In genomic region chr4:106746451-106746850, GRCh38 we compare ENCODE assay signal across 19 cellular contexts.
DNase-seq lines count a peak whose midpoint lies in the region; ATAC-seq, FAIRE-seq and TF ChIP-seq lines count a peak whose summit lies in the region.
"Had no signal": no experiment of that assay in that cellular context is flagged by ENCODE, and none has a peak within 500 bp of the region (broad histone marks: within the 10 kb centered on the region; RNA-seq: fewer than 3 reads in every experiment).

No MANE protein-coding gene starts in this region.

- no peak for FAIRE-seq in GM12891 (lab: Jason Lieb, UNC)
- FAIRE-seq: H54 had no signal

- H3K4me3 Mint-ChIP-seq in nephron progenitor cell: no peak overlapping the region
- H3K4me3 Mint-ChIP-seq: activated CD4-positive, alpha-beta memory T cell treated with anti-CD3 and anti-CD28 coated beads for 36 hours; stimulated activated naive B cell treated with anti-CD40 and anti-IgM and Interleukin-4, amounts not matched to agents 10 μg/mL and 1 μg/mL and 100 μg/mL, for 72 hours had no signal

- no peaks in the 10 kb centered on the region for H3K36me3 Mint-ChIP-seq in nephron progenitor cell (ENCODE audit: low read depth)
- H3K36me3 Mint-ChIP-seq: activated CD4-positive, alpha-beta memory T cell treated with anti-CD3 and anti-CD28 coated beads for 36 hours; stimulated activated naive B cell treated with anti-CD40 and anti-IgM and Interleukin-4, amounts not matched to agents 10 μg/mL and 1 μg/mL and 100 μg/mL, for 72 hours had no signal

- no peak overlapping the region for H3K4me3 ChIP-seq in fibroblast of pulmonary artery (replicated peaks; ENCODE audit: low read depth, low read length)
- H3K4me3 ChIP-seq: body of pancreas, gastroesophageal sphincter had no signal

- H3K4me1 Mint-ChIP-seq in nephron progenitor cell: no peaks in the 10 kb centered on the region
- H3K4me1 Mint-ChIP-seq: stimulated activated naive B cell treated with anti-CD40 and anti-IgM and Interleukin-4, amounts not matched to agents 10 μg/mL and 1 μg/mL and 100 μg/mL, for 72 hours had no signal

- peak; percentile 92 for ATAC-seq in SK-N-SH treated with all-trans-retinoic acid at 6 μM for 48 hours
- ATAC-seq: body of pancreas; gastroesophageal sphincter; sciatic nerve; stimulated activated naive B cell treated with anti-CD40 and anti-IgM and Interleukin-4, amounts not matched to agents 10 μg/mL and 1 μg/mL and 100 μg/mL, for 72 hours had no signal

- no peaks in the 10 kb centered on the region for H3K9me3 Mint-ChIP-seq in nephron progenitor cell

- no peak for TF ChIP-seq POLR2A in GM12891 (IDR thresholded peaks at IDR 0.05; ENCODE audit: low read depth, low read length)

- DNase-seq in AG20443 (ENCODE audit: low spot score) (peak; percentile 35), Kasumi-1 (lab: John Stamatoyannopoulos, UW) (peak; percentile 54), fibroblast of pulmonary artery (ENCODE audit: low read depth) (peak; percentile 47), GM12891 (ENCODE audit: insufficient read length, low spot score) (no peak), nephron progenitor cell (no peak), NCI-H2171 treated with DMSO at 0.1 percent for 48 hours (lab: John Stamatoyannopoulos, UW) (no peak)
- DNase-seq in stimulated activated naive CD4-positive, alpha-beta T cell (lab: John Stamatoyannopoulos, UW): no peak
- DNase-seq: activated CD4-positive, alpha-beta memory T cell treated with anti-CD3 and anti-CD28 coated beads for 36 hours; activated effector memory CD4-positive, alpha-beta T cell treated with anti-CD3 and anti-CD28 coated beads, Interleukin-2, amount 50 U/mL, for 16 hours; body of pancreas; DMS53; KBM-7; NCI-H524; occipital lobe; stimulated activated naive B cell treated with anti-CD40 and anti-IgM and Interleukin-4, amounts not matched to agents 10 μg/mL and 1 μg/mL and 100 μg/mL, for 72 hours had no signal

- TF ChIP-seq CTCF in fibroblast of pulmonary artery (IDR thresholded peaks at IDR 0.05; ENCODE audit: low read length, missing control alignments) (no peak), nephron progenitor cell (IDR thresholded peaks at IDR 0.05) (no peak)

- H3K27me3 Mint-ChIP-seq in nephron progenitor cell (ENCODE audit: low read depth, poor library complexity): no peaks in the 10 kb centered on the region
- H3K27me3 Mint-ChIP-seq: activated CD4-positive, alpha-beta memory T cell treated with anti-CD3 and anti-CD28 coated beads for 36 hours; stimulated activated naive B cell treated with anti-CD40 and anti-IgM and Interleukin-4, amounts not matched to agents 10 μg/mL and 1 μg/mL and 100 μg/mL, for 72 hours had no signal

- H3K27ac Mint-ChIP-seq in nephron progenitor cell: no peak overlapping the region
- H3K27ac Mint-ChIP-seq: activated CD4-positive, alpha-beta memory T cell treated with anti-CD3 and anti-CD28 coated beads for 36 hours; stimulated activated naive B cell treated with anti-CD40 and anti-IgM and Interleukin-4, amounts not matched to agents 10 μg/mL and 1 μg/mL and 100 μg/mL, for 72 hours had no signal

TF ChIP-seq in SK-N-SH treated with all-trans-retinoic acid at 6 μM for 48 hours, 23 proteins besides CTCF, POLR2A, EP300 and RAD21:
- TF ChIP-seq ZFP30 (CRISPR knock-in tag; IDR thresholded peaks at IDR 0.05): no peak

TF ChIP-seq in GM12891, 5 proteins besides CTCF, POLR2A, EP300 and RAD21:
- TF ChIP-seq SPI1 (IDR thresholded peaks at IDR 0.05; ENCODE audit: low read depth, low read length): no peak
- TF ChIP-seq PAX5 (IDR thresholded peaks at IDR 0.05; ENCODE audit: insufficient read depth, low read length, severe bottlenecking): no peak
- TF ChIP-seq POU2F2 (IDR thresholded peaks at IDR 0.05; ENCODE audit: low read depth, low read length): no peak
- TF ChIP-seq TAF1 (IDR thresholded peaks at IDR 0.05; ENCODE audit: low read depth, low read length): no peak
- no peak for TF ChIP-seq POLR2AphosphoS5 (IDR thresholded peaks at IDR 0.05; ENCODE audit: low read depth, low read length)

Comparison
In these comparisons a context has a peak if more than half of its experiments do, and no peak if none do; other contexts are left out.
1. DNase-seq: peak in AG20443 (single experiment), Kasumi-1 (2 of 2) and fibroblast of pulmonary artery (single experiment); none in GM12891 (single experiment), nephron progenitor cell (single experiment), stimulated activated naive CD4-positive, alpha-beta T cell (0 of 6) and NCI-H2171 treated with DMSO at 0.1 percent for 48 hours (single experiment).